In genomic region chr1:77126309-77126708, GRCh38 we compare ENCODE assay signal across 8 cellular contexts.
DNase-seq lines count a peak whose midpoint lies in the region; ATAC-seq and TF ChIP-seq lines count a peak whose summit lies in the region.

No MANE protein-coding gene starts in this region.

- no peak overlapping the region for H3K4me3 ChIP-seq in astrocyte of the spinal cord (ENCODE audit: low read depth, low read length)

- no peaks in the 10 kb centered on the region for H3K27me3 Mint-ChIP-seq in type B pancreatic cell
- no peaks in the 10 kb centered on the region for H3K27me3 Mint-ChIP-seq in activated CD4-positive, alpha-beta memory T cell treated with anti-CD3 and anti-CD28 coated beads, Interleukin-2, amount 10 ng/mL, durations not matched to agents 7 days and 5 days

- H3K27ac Mint-ChIP-seq in type B pancreatic cell, result no peak overlapping the region
- no peak overlapping the region for H3K27ac Mint-ChIP-seq in activated CD4-positive, alpha-beta memory T cell treated with anti-CD3 and anti-CD28 coated beads, Interleukin-2, amount 10 ng/mL, durations not matched to agents 7 days and 5 days

- no peaks in the 10 kb centered on the region for H3K36me3 Mint-ChIP-seq in type B pancreatic cell
- H3K36me3 Mint-ChIP-seq in activated CD4-positive, alpha-beta memory T cell treated with anti-CD3 and anti-CD28 coated beads, Interleukin-2, amount 10 ng/mL, durations not matched to agents 7 days and 5 days (ENCODE audit: low read depth), result no peaks in the 10 kb centered on the region

- POLR2A ChIA-PET in activated CD4-positive, alpha-beta memory T cell treated with anti-CD3 and anti-CD28 coated beads, Interleukin-2, amount 10 ng/mL, durations not matched to agents 7 days and 5 days (lab: Charles Lee), result no interaction called here

- H3K4me1 Mint-ChIP-seq in type B pancreatic cell (ENCODE audit: unreplicated experiment), result no peaks in the 10 kb centered on the region
- no peaks in the 10 kb centered on the region for H3K4me1 Mint-ChIP-seq in activated CD4-positive, alpha-beta memory T cell treated with anti-CD3 and anti-CD28 coated beads, Interleukin-2, amount 10 ng/mL, durations not matched to agents 7 days and 5 days

- no peaks in the 10 kb centered on the region for H3K9me3 Mint-ChIP-seq in type B pancreatic cell
- H3K9me3 Mint-ChIP-seq in activated CD4-positive, alpha-beta memory T cell treated with anti-CD3 and anti-CD28 coated beads, Interleukin-2, amount 10 ng/mL, durations not matched to agents 7 days and 5 days, result no peaks in the 10 kb centered on the region

- ATAC-seq in GM18867 (IDR thresholded peaks at IDR 0.05; ENCODE audit: unreplicated experiment), result peak; percentile 88
- ATAC-seq in HG03342 (IDR thresholded peaks at IDR 0.05; ENCODE audit: unreplicated experiment), result peak; percentile 89

- DNase-seq in COLO668 (lab: John Stamatoyannopoulos, UW; ENCODE audit: unreplicated experiment) (peak; percentile 48), NCI-H460 (ENCODE audit: extremely low read depth, low read depth) (peak; percentile 56), astrocyte of the spinal cord (ENCODE audit: low read depth, low spot score) (peak; percentile 79), inferior parietal cortex (ENCODE audit: extremely low spot score) (peak; percentile 73), type B pancreatic cell (ENCODE audit: extremely low spot score, unreplicated experiment) (no peak)
- no peak for DNase-seq in activated CD4-positive, alpha-beta memory T cell treated with anti-CD3 and anti-CD28 coated beads, Interleukin-2, amount 10 ng/mL, durations not matched to agents 7 days and 5 days

- CTCF ChIA-PET in activated CD4-positive, alpha-beta memory T cell treated with anti-CD3 and anti-CD28 coated beads, Interleukin-2, amount 10 ng/mL, durations not matched to agents 7 days and 5 days (lab: Charles Lee), result interaction anchor here (0.6 to 2.0 kb wide), 2 partner anchors 23 to 972 kb away, joined by 3 to 5 read pairs; no protein-coding TSS in a partner anchor

- TF ChIP-seq CTCF in astrocyte of the spinal cord (IDR thresholded peaks at IDR 0.05; ENCODE audit: low read depth, low read length) (peak; percentile 66), type B pancreatic cell (conservative IDR thresholded peaks at IDR 0.05) (peak; percentile 86)

- no peak overlapping the region for H3K4me3 Mint-ChIP-seq in type B pancreatic cell
- H3K4me3 Mint-ChIP-seq in activated CD4-positive, alpha-beta memory T cell treated with anti-CD3 and anti-CD28 coated beads, Interleukin-2, amount 10 ng/mL, durations not matched to agents 7 days and 5 days, result no peak overlapping the region

- in situ Hi-C loops in astrocyte of the spinal cord (cut with HindIII; ENCODE audit: low sequenced_read_pairs), result no loop called here

Comparison
In these comparisons a context has a peak if more than half of its experiments do, and no peak if none do; other contexts are left out.
1. DNase-seq: peak in COLO668 (single experiment), NCI-H460 (single experiment), astrocyte of the spinal cord (single experiment) and inferior parietal cortex (single experiment); none in type B pancreatic cell (single experiment) and activated CD4-positive, alpha-beta memory T cell treated with anti-CD3 and anti-CD28 coated beads, Interleukin-2, amount 10 ng/mL, durations not matched to agents 7 days and 5 days (single experiment).